In genomic region chr6:167930300-167930699, GRCh38 we compare ENCODE assay signal across 16 cellular contexts.
DNase-seq lines count a peak whose midpoint lies in the region; ATAC-seq and TF ChIP-seq lines count a peak whose summit lies in the region.
"Had no signal": no experiment of that assay in that cellular context is flagged by ENCODE, and none has a peak within 500 bp of the region (broad histone marks: within the 10 kb centered on the region; RNA-seq: fewer than 3 reads in every experiment).

No MANE protein-coding gene starts in this region.

- WGBS in smooth muscle cell (ENCODE audit: low lambda C conversion rate): 63% methylated on average over 3 of the region's 3 CpGs

- POLR2A ChIA-PET in MCF 10A (lab: Yijun Ruan, JAX): no interaction called here

- no peak overlapping the region for H3K4me2 ChIP-seq in fibroblast of lung (ENCODE audit: extremely low read depth, insufficient read depth, low read length)
- no peak overlapping the region for H3K4me2 ChIP-seq in smooth muscle cell

- H3K9ac ChIP-seq in fibroblast of lung (ENCODE audit: insufficient read depth, low read length): no peak overlapping the region
- no peak overlapping the region for H3K9ac ChIP-seq in smooth muscle cell (ENCODE audit: low read depth)

- no peak overlapping the region for H3K4me3 Mint-ChIP-seq in MCF 10A (ENCODE audit: unreplicated experiment)
- H3K4me3 Mint-ChIP-seq: activated B cell treated with CpG ODN at 0.5 μM for 24 hours; activated naive CD8-positive, alpha-beta T cell treated with anti-CD3 and anti-CD28 coated beads, Interleukin-2, amount 50 U/mL, for 24 hours had no signal

- TF ChIP-seq CTCF in MCF 10A (IDR thresholded peaks at IDR 0.05; ENCODE audit: unreplicated experiment): no peak
- TF ChIP-seq CTCF in breast epithelium (IDR thresholded peaks at IDR 0.05): no peak
- TF ChIP-seq CTCF in fibroblast of lung (conservative IDR thresholded peaks at IDR 0.05 in 1 of 2, IDR thresholded peaks at IDR 0.05 in 1 of 2; ENCODE audit: low read depth in 1 of 2, low read length in 2 of 2): no peak
- TF ChIP-seq CTCF in smooth muscle cell (IDR thresholded peaks at IDR 0.05; ENCODE audit: borderline replicate concordance, insufficient read depth, poor library complexity, severe bottlenecking): no peak

- no peaks in the 10 kb centered on the region for H3K27me3 ChIP-seq in breast epithelium
- no peaks in the 10 kb centered on the region for H3K27me3 ChIP-seq in fibroblast of lung (ENCODE audit: control insufficient read depth, insufficient read depth, low read length)
- H3K27me3 ChIP-seq in smooth muscle cell (ENCODE audit: low read depth): no peaks in the 10 kb centered on the region
- H3K27me3 ChIP-seq: pancreas had no signal

- H3K36me3 ChIP-seq in breast epithelium (no peaks in the 10 kb centered on the region), fibroblast of lung (ENCODE audit: control insufficient read depth, insufficient read depth, low read length) (no peaks in the 10 kb centered on the region), smooth muscle cell (ENCODE audit: low read depth) (peaks cover 4% of the 10 kb centered on the region)

- H3K36me3 Mint-ChIP-seq in MCF 10A (ENCODE audit: insufficient read depth, unreplicated experiment): peaks cover 19% of the 10 kb centered on the region

- no peaks in the 10 kb centered on the region for H3K9me3 Mint-ChIP-seq in MCF 10A (ENCODE audit: unreplicated experiment)
- H3K9me3 Mint-ChIP-seq: activated B cell treated with CpG ODN at 0.5 μM for 24 hours; activated naive CD8-positive, alpha-beta T cell treated with anti-CD3 and anti-CD28 coated beads, Interleukin-2, amount 50 U/mL, for 24 hours had no signal

- H3K4me1 ChIP-seq in breast epithelium: no peaks in the 10 kb centered on the region
- H3K4me1 ChIP-seq in fibroblast of lung (ENCODE audit: control insufficient read depth, extremely low read depth, insufficient read depth, low read length): no peaks in the 10 kb centered on the region
- peaks cover 22% of the 10 kb centered on the region for H3K4me1 ChIP-seq in smooth muscle cell (ENCODE audit: low read depth)

- DNase-seq in MCF 10A (ENCODE audit: unreplicated experiment): peak; percentile 23
- DNase-seq in breast epithelium (ENCODE audit: low spot score in 2 of 2): no peak
- DNase-seq in RPMI7951 (ENCODE audit: low read depth): peak; percentile 94
- peak; percentile 27 to 87 for DNase-seq in fibroblast of lung (ENCODE audit: low read depth in 2 of 2)
- DNase-seq in smooth muscle cell (lab: John Stamatoyannopoulos, UW; ENCODE audit: unreplicated experiment): no peak
- no peak for DNase-seq in activated T-cell treated with anti-CD3 and anti-CD28 coated beads, Interleukin-2, amount 50 U/mL, for 1 hour
- DNase-seq in central memory CD4-positive, alpha-beta T cell: no peak
- DNase-seq: activated B cell treated with CpG ODN at 0.5 μM for 24 hours; activated naive CD8-positive, alpha-beta T cell treated with anti-CD3 and anti-CD28 coated beads, Interleukin-2, amount 50 U/mL, for 24 hours; activated T-cell treated with anti-CD3 and anti-CD28 coated beads for 4 hours; NCI-H345; pancreas; stimulated activated CD4-positive, alpha-beta T cell treated with anti-CD3 and anti-CD28 coated beads, Interleukin-12 subunit alpha, Interleukin-12 subunit beta, amount 100 ng/mL, for 4 hours; substantia nigra; SW 1271 had no signal

- H3K79me2 ChIP-seq in fibroblast of lung (ENCODE audit: control insufficient read depth, insufficient read depth, low read length) (no peaks in the 10 kb centered on the region), smooth muscle cell (ENCODE audit: low read depth) (peaks cover 2% of the 10 kb centered on the region)

- no peaks in the 10 kb centered on the region for H3K9me3 ChIP-seq in breast epithelium
- H3K9me3 ChIP-seq in fibroblast of lung (ENCODE audit: control insufficient read depth, insufficient read depth, low read depth, low read length): no peaks in the 10 kb centered on the region
- H3K9me3 ChIP-seq in smooth muscle cell (replicated peaks; ENCODE audit: low read depth): no peaks in the 10 kb centered on the region
- H3K9me3 ChIP-seq: pancreas had no signal

- H3F3A ChIP-seq in smooth muscle cell (ENCODE audit: low read depth): peaks cover 9% of the 10 kb centered on the region

- ATAC-seq in HG02973 (IDR thresholded peaks at IDR 0.05; ENCODE audit: unreplicated experiment): no peak
- ATAC-seq: activated naive CD8-positive, alpha-beta T cell treated with anti-CD3 and anti-CD28 coated beads, Interleukin-2, amount 50 U/mL, for 24 hours; pancreas had no signal

- CTCF ChIA-PET in MCF 10A (lab: Yijun Ruan, JAX): interaction anchor here (1.0 kb wide), 1 partner anchor 202 kb away, joined by 3 read pairs; no protein-coding TSS in a partner anchor

- intact Hi-C loops in MCF 10A (cut with micrococcal nuclease) (no loop called here), breast epithelium (cut with DNase I; ENCODE audit: low total_unique reads) (no loop called here)

- no peaks in the 10 kb centered on the region for H3K4me1 Mint-ChIP-seq in MCF 10A (ENCODE audit: insufficient read depth, unreplicated experiment)
- H3K4me1 Mint-ChIP-seq: activated B cell treated with CpG ODN at 0.5 μM for 24 hours; activated naive CD8-positive, alpha-beta T cell treated with anti-CD3 and anti-CD28 coated beads, Interleukin-2, amount 50 U/mL, for 24 hours had no signal

- no peak overlapping the region for H3K27ac Mint-ChIP-seq in MCF 10A (ENCODE audit: low read depth, unreplicated experiment)
- H3K27ac Mint-ChIP-seq: activated B cell treated with CpG ODN at 0.5 μM for 24 hours; activated naive CD8-positive, alpha-beta T cell treated with anti-CD3 and anti-CD28 coated beads, Interleukin-2, amount 50 U/mL, for 24 hours had no signal

- H3K27me3 Mint-ChIP-seq in MCF 10A (ENCODE audit: insufficient read depth, unreplicated experiment): no peaks in the 10 kb centered on the region
- H3K27me3 Mint-ChIP-seq: activated B cell treated with CpG ODN at 0.5 μM for 24 hours; activated naive CD8-positive, alpha-beta T cell treated with anti-CD3 and anti-CD28 coated beads, Interleukin-2, amount 50 U/mL, for 24 hours had no signal

- H2AFZ ChIP-seq in fibroblast of lung (ENCODE audit: low read length): no peak overlapping the region
- H2AFZ ChIP-seq in smooth muscle cell (ENCODE audit: low read depth): no peak overlapping the region

- TF ChIP-seq POLR2A in breast epithelium (IDR thresholded peaks at IDR 0.05): no peak

- H4K20me1 ChIP-seq in fibroblast of lung (ENCODE audit: control insufficient read depth, extremely low read depth, insufficient read depth, low read length) (no peaks in the 10 kb centered on the region), smooth muscle cell (ENCODE audit: low read depth) (peaks cover 11% of the 10 kb centered on the region)

- no TSS peak for BruUV-seq in MCF 10A (replicated peaks; lab: Mats Ljungman, UMichigan)

- H3K4me3 ChIP-seq in breast epithelium: no peak overlapping the region
- no peak overlapping the region for H3K4me3 ChIP-seq in fibroblast of lung (replicated peaks in 1 of 4; ENCODE audit: control extremely low read depth in 1 of 4, insufficient read depth in 1 of 4, low read depth in 3 of 4, low read length in 4 of 4)
- no peak overlapping the region for H3K4me3 ChIP-seq in smooth muscle cell
- H3K4me3 ChIP-seq: pancreas had no signal

- H3K27ac ChIP-seq in breast epithelium: no peak overlapping the region
- no peak overlapping the region for H3K27ac ChIP-seq in fibroblast of lung (ENCODE audit: insufficient read depth, low read length)
- peak overlapping the region; percentile 5 for H3K27ac ChIP-seq in smooth muscle cell (ENCODE audit: low read depth)
- H3K27ac ChIP-seq: pancreas had no signal

Comparison
In these comparisons a context has a peak if more than half of its experiments do, and no peak if none do; other contexts are left out.
1. DNase-seq: peak in MCF 10A (single experiment), RPMI7951 (single experiment) and fibroblast of lung (2 of 2); none in breast epithelium (0 of 2), smooth muscle cell (single experiment), activated T-cell treated with anti-CD3 and anti-CD28 coated beads, Interleukin-2, amount 50 U/mL, for 1 hour (single experiment) and central memory CD4-positive, alpha-beta T cell (single experiment).